ENCODE assay signal across 15 cellular contexts in genomic region chr9:124794902-124795491, GRCh38. TPM values are rescaled to one million over a fixed set of nuclear protein-coding genes. Genes with fewer than 3 reads are reported as not detected.
DNase-seq lines count a peak whose midpoint lies in the region; ATAC-seq and TF ChIP-seq lines count a peak whose summit lies in the region.
"Had no signal": no experiment of that assay in that cellular context is flagged by ENCODE, and none has a peak within 500 bp of the region (broad histone marks: within the 10 kb centered on the region; RNA-seq: fewer than 3 reads in every experiment).

No MANE protein-coding gene starts in this region.

- in situ Hi-C loops in SK-MEL-5 (cut with HindIII; ENCODE audit: low pct_unique_long_range_greater_than_20kb, low sequenced_read_pairs) = no loop called here

- DNase-seq in 8988T = peak; percentile 67
- peak; percentile 12 for DNase-seq in GM12865 (ENCODE audit: low read depth)
- DNase-seq in SK-MEL-5 (ENCODE audit: low read depth, low spot score) = peak; percentile 33
- DNase-seq in left colon = no peak
- DNase-seq in posterior cingulate gyrus = no peak
- no peak for DNase-seq in AML-193 (lab: John Stamatoyannopoulos, UW)
- no peak for DNase-seq in globus pallidus (ENCODE audit: low spot score)
- DNase-seq: activated B cell treated with CpG ODN at 0.5 μM for 24 hours, glutamatergic neuron, mesendoderm, NCI-H510A treated with DMSO at 0.1 percent for 48 hours had no signal

- no peak overlapping the region for H3K4me3 ChIP-seq in GM12865 (ENCODE audit: low read depth, low read length)
- H3K4me3 ChIP-seq: pancreas, SJSA1 had no signal

- intact Hi-C loops in left colon (cut with DNase I, micrococcal nuclease) (no loop called here), posterior cingulate gyrus (cut with DNase I) (no loop called here)

- peak; percentile 85 for ATAC-seq in left colon
- no peak for ATAC-seq in HG03135 (IDR thresholded peaks at IDR 0.05; ENCODE audit: unreplicated experiment)
- ATAC-seq: stimulated activated memory B cell treated with anti-CD40 and anti-IgM and Interleukin-4, amounts not matched to agents 10 μg/mL and 1 μg/mL and 100 μg/mL, for 72 hours had no signal

- TF ChIP-seq CTCF in GM12865 (IDR thresholded peaks at IDR 0.05; ENCODE audit: insufficient read depth, low read depth, low read length, missing control alignments) = no peak

RNA-seq across cellular contexts. Expression of gene OLFML2A, which starts 18.1 kb away (rescaled TPM):
- 0.51 and 0.90 TPM in 2 replicates for total RNA-seq in SK-MEL-5 (2014; rRNA removed; shearing (Covaris generic))
- polyA plus RNA-seq in SK-MEL-5 (2015; cell fraction: cytosol; rRNA removed) = 2.1 and 3.2 TPM in 2 replicates
- polyA plus RNA-seq in SK-MEL-5 (2015; cell fraction: nucleus; rRNA removed) = 0.77 and 1.2 TPM in 2 replicates
- total RNA-seq in left colon = 10 to 100 TPM in 1 of 2 donors, 1 to 10 TPM in 1; 3.3 to 12.7 TPM

RNA-seq across cellular contexts. Expression of gene NR6A1, which starts 23.9 kb away (rescaled TPM):
- total RNA-seq in SK-MEL-5 (2014; rRNA removed; shearing (Covaris generic)) = 7.8 and 8.0 TPM in 2 replicates
- 3.3 and 5.3 TPM in 2 replicates for polyA plus RNA-seq in SK-MEL-5 (2015; cell fraction: cytosol; rRNA removed)
- polyA plus RNA-seq in SK-MEL-5 (2015; cell fraction: nucleus; rRNA removed) = 15.2 and 16.2 TPM in 2 replicates
- 1 to 10 TPM; 4.6 to 7.1 TPM for total RNA-seq in left colon

RNA-seq across cellular contexts. Expression of gene WDR38, which starts 58.3 kb away (rescaled TPM):
- not detected in 2 replicates for total RNA-seq in SK-MEL-5 (2014; rRNA removed; shearing (Covaris generic))
- not detected in 2 replicates for polyA plus RNA-seq in SK-MEL-5 (2015; cell fraction: cytosol; rRNA removed)
- polyA plus RNA-seq in SK-MEL-5 (2015; cell fraction: nucleus; rRNA removed) = not detected in 2 replicates
- not detected for total RNA-seq in left colon
- total RNA-seq: activated B cell treated with CpG ODN at 0.5 μM for 24 hours, SJSA1 had no signal
- polyA plus RNA-seq: pancreas had no signal

Comparison
In these comparisons a context has a peak if more than half of its experiments do, and no peak if none do; other contexts are left out.
1. DNase-seq: peak in 8988T (single experiment), GM12865 (single experiment) and SK-MEL-5 (single experiment); none in left colon (0 of 2), posterior cingulate gyrus (0 of 10), AML-193 (0 of 2) and globus pallidus (single experiment).